Comparison of ENCODE assay signal across 8 cellular contexts in the genomic region with DNA sequence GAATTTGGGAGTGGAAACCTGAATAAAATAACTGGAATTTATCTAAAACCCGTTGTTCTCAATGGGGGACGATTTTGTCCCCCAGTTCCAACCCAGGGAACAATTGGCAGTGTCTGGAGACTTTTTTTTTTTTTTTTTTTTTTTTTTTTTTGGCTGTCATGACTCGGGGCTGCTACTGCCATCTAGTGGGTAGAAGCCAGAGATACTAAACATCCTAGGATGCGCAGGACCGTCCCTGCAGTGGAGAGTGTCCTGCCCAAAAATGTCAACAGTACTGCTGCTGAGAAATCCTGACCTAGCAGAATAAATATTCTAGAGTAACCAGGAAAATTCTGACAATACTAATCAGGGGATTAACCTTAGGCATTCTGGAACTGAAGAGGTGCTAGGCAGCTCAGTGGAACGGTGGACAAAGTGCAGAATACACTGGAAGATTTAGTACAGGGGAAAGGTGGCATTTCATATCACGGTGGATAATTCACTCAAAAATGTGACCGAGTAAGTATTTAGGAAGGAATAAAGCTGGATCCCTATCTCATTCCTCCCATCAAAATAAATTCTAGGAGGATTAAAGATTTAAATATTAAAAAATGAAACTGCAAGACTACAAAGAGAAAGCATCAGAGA.
DNase-seq lines count a peak whose midpoint lies in the region; ATAC-seq, FAIRE-seq and TF ChIP-seq lines count a peak whose summit lies in the region.

No MANE protein-coding gene starts in this region.

- no peak overlapping the region for H3K4me2 ChIP-seq in K562 (ENCODE audit: insufficient read depth, low read length)

- BruUV-seq in K562 (replicated peaks; lab: Mats Ljungman, UMichigan) = no TSS peak

- DNase-seq in EL (peak; percentile 57), LHCN-M2 (ENCODE audit: low read depth) (peak; percentile 38), T1000 (lab: John Stamatoyannopoulos, UW) (peak; percentile 4), K562 (ENCODE audit: extremely low read depth in 1 of 4, low spot score in 3 of 4) (peak; percentile 28 to 62 (median 31)), 8988T (no peak), NCI-H1048 (lab: John Stamatoyannopoulos, UW) (no peak)
- peak; percentile 27 for DNase-seq in stimulated activated CD4-positive, alpha-beta T cell treated with anti-CD3 and anti-CD28 coated beads, Interleukin-4, amount 100 ng/mL, for 1 hour

- TF ChIP-seq EP300 in K562 (IDR thresholded peaks at IDR 0.05; ENCODE audit: low read length) = no peak

- H3K27ac ChIP-seq in K562 (ENCODE audit: extremely low read depth, low read depth, low read length) = no peak overlapping the region

- CTCF ChIA-PET in K562 (lab: Yijun Ruan, JAX; ENCODE audit: low intra/inter-chr PET ratio) = interaction anchor here (0.6 to 2.0 kb wide), 4 partner anchors 48 to 369 kb away, joined by 3 to 42 read pairs (median 4); no protein-coding TSS in a partner anchor

- no peaks in the 10 kb centered on the region for H3K27me3 ChIP-seq in K562 (ENCODE audit: control insufficient read depth in 2 of 2, insufficient read depth in 2 of 2, low read length in 2 of 2)

- WGBS in K562 (ENCODE audit: insufficient coverage, low coverage, missing lambda C conversion rate) = 9% methylated on average over 8 of the region's 8 CpGs

- peak; percentile 80 for ATAC-seq in K562

- no peak overlapping the region for H3K4me3 ChIP-seq in K562

- H3K9me1 ChIP-seq in K562 (ENCODE audit: control insufficient read depth, insufficient read depth, low read length) = no peaks in the 10 kb centered on the region

- no peak overlapping the region for H2AFZ ChIP-seq in K562 (ENCODE audit: low read depth, low read length)

- H3K4me1 ChIP-seq in K562 (replicated peaks in 1 of 2; ENCODE audit: control insufficient read depth in 2 of 2, insufficient read depth in 2 of 2, low read length in 2 of 2) = no peaks in the 10 kb centered on the region

- no peak overlapping the region for H3K9ac ChIP-seq in K562 (ENCODE audit: insufficient read depth in 1 of 2, low read depth in 2 of 2, low read length in 2 of 2)

- TF ChIP-seq POLR2A in K562 (conservative IDR thresholded peaks at IDR 0.05) = no peak

- in situ Hi-C loops in K562 (cut with MboI) = no loop called here

- 0 out of 2 replicates have a peak, but pooled peaks cover 2% of the 10 kb centered on the region for H4K20me1 ChIP-seq in K562 (replicated peaks; ENCODE audit: control insufficient read depth, insufficient read depth, low read length)

- POLR2A ChIA-PET in K562 (lab: Yijun Ruan, JAX) = no interaction called here

- no peaks in the 10 kb centered on the region for H3K36me3 ChIP-seq in K562 (ENCODE audit: control insufficient read depth, insufficient read depth, low read length)

- intact Hi-C loops in K562 (cut with micrococcal nuclease) = loop anchor here (1.0 kb wide), 1 partner anchor 123 kb away; no protein-coding TSS in a partner anchor

- no peaks in the 10 kb centered on the region for H3K79me2 ChIP-seq in K562 (ENCODE audit: control insufficient read depth, insufficient read depth, low read length)

- peak; percentile 46 to 48 for TF ChIP-seq RAD21 in K562 (CRISPR knock-in tag; conservative IDR thresholded peaks at IDR 0.05 in 1 of 2, IDR thresholded peaks at IDR 0.05 in 1 of 2)

- no peaks in the 10 kb centered on the region for H3K9me3 ChIP-seq in K562 (replicated peaks; ENCODE audit: control insufficient read depth, insufficient read depth, low read depth, low read length)

- FAIRE-seq in K562 (lab: Jason Lieb, UNC) (peak; percentile 6), islet of Langerhans (lab: Jason Lieb, UNC) (peak; percentile 68)

- TF ChIP-seq CTCF in K562 (IDR thresholded peaks at IDR 0.05 in 2 of 3, conservative IDR thresholded peaks at IDR 0.05 in 1 of 3; ENCODE audit: insufficient read depth in 2 of 3, low read depth in 1 of 3, low read length in 3 of 3) = peak; percentile 59 to 76 (median 65)

TF ChIP-seq in K562, 482 proteins besides CTCF, POLR2A, EP300 and RAD21 (continues in another document):
- TF ChIP-seq ARID3A (IDR thresholded peaks at IDR 0.05; ENCODE audit: borderline replicate concordance, low read depth, low read length) (no peak), SMC3 (conservative IDR thresholded peaks at IDR 0.05; ENCODE audit: insufficient read depth, low read depth, low read length) (peak; percentile 58), NRF1 (conservative IDR thresholded peaks at IDR 0.05 in 1 of 2, IDR thresholded peaks at IDR 0.05 in 1 of 2) (peak; percentile 56 to 64; a peak in 3 of 4 replicates), ZNF212 (CRISPR knock-in tag; IDR thresholded peaks at IDR 0.05) (no peak)
- TF ChIP-seq, protein P1, sequence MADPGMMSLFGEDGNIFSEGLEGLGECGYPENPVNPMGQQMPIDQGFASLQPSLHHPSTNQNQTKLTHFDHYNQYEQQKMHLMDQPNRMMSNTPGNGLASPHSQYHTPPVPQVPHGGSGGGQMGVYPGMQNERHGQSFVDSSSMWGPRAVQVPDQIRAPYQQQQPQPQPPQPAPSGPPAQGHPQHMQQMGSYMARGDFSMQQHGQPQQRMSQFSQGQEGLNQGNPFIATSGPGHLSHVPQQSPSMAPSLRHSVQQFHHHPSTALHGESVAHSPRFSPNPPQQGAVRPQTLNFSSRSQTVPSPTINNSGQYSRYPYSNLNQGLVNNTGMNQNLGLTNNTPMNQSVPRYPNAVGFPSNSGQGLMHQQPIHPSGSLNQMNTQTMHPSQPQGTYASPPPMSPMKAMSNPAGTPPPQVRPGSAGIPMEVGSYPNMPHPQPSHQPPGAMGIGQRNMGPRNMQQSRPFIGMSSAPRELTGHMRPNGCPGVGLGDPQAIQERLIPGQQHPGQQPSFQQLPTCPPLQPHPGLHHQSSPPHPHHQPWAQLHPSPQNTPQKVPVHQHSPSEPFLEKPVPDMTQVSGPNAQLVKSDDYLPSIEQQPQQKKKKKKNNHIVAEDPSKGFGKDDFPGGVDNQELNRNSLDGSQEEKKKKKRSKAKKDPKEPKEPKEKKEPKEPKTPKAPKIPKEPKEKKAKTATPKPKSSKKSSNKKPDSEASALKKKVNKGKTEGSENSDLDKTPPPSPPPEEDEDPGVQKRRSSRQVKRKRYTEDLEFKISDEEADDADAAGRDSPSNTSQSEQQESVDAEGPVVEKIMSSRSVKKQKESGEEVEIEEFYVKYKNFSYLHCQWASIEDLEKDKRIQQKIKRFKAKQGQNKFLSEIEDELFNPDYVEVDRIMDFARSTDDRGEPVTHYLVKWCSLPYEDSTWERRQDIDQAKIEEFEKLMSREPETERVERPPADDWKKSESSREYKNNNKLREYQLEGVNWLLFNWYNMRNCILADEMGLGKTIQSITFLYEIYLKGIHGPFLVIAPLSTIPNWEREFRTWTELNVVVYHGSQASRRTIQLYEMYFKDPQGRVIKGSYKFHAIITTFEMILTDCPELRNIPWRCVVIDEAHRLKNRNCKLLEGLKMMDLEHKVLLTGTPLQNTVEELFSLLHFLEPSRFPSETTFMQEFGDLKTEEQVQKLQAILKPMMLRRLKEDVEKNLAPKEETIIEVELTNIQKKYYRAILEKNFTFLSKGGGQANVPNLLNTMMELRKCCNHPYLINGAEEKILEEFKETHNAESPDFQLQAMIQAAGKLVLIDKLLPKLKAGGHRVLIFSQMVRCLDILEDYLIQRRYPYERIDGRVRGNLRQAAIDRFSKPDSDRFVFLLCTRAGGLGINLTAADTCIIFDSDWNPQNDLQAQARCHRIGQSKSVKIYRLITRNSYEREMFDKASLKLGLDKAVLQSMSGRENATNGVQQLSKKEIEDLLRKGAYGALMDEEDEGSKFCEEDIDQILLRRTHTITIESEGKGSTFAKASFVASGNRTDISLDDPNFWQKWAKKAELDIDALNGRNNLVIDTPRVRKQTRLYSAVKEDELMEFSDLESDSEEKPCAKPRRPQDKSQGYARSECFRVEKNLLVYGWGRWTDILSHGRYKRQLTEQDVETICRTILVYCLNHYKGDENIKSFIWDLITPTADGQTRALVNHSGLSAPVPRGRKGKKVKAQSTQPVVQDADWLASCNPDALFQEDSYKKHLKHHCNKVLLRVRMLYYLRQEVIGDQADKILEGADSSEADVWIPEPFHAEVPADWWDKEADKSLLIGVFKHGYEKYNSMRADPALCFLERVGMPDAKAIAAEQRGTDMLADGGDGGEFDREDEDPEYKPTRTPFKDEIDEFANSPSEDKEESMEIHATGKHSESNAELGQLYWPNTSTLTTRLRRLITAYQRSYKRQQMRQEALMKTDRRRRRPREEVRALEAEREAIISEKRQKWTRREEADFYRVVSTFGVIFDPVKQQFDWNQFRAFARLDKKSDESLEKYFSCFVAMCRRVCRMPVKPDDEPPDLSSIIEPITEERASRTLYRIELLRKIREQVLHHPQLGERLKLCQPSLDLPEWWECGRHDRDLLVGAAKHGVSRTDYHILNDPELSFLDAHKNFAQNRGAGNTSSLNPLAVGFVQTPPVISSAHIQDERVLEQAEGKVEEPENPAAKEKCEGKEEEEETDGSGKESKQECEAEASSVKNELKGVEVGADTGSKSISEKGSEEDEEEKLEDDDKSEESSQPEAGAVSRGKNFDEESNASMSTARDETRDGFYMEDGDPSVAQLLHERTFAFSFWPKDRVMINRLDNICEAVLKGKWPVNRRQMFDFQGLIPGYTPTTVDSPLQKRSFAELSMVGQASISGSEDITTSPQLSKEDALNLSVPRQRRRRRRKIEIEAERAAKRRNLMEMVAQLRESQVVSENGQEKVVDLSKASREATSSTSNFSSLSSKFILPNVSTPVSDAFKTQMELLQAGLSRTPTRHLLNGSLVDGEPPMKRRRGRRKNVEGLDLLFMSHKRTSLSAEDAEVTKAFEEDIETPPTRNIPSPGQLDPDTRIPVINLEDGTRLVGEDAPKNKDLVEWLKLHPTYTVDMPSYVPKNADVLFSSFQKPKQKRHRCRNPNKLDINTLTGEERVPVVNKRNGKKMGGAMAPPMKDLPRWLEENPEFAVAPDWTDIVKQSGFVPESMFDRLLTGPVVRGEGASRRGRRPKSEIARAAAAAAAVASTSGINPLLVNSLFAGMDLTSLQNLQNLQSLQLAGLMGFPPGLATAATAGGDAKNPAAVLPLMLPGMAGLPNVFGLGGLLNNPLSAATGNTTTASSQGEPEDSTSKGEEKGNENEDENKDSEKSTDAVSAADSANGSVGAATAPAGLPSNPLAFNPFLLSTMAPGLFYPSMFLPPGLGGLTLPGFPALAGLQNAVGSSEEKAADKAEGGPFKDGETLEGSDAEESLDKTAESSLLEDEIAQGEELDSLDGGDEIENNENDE (IDR thresholded peaks at IDR 0.05; ENCODE audit: low read depth, low read length) = no peak

Comparison
In these comparisons a context has a peak if more than half of its experiments do, and no peak if none do; other contexts are left out.
1. DNase-seq: peak in EL (single experiment), LHCN-M2 (single experiment), T1000 (single experiment), K562 (4 of 4) and stimulated activated CD4-positive, alpha-beta T cell treated with anti-CD3 and anti-CD28 coated beads, Interleukin-4, amount 100 ng/mL, for 1 hour (single experiment); none in 8988T (single experiment) and NCI-H1048 (single experiment).